Comparison of ENCODE assay signal across 8 cellular contexts in genomic region chr10:86376852-86377796, GRCh38. TPM values are rescaled to one million over a fixed set of nuclear protein-coding genes. Genes with fewer than 3 reads are reported as not detected.
DNase-seq lines count a peak whose midpoint lies in the region; TF ChIP-seq lines count a peak whose summit lies in the region.

No MANE protein-coding gene starts in this region.

- TF ChIP-seq CTCF in HEK293 (tag by site-specific recombination; IDR thresholded peaks at IDR 0.05) (peak; percentile 89), VCaP (conservative IDR thresholded peaks at IDR 0.05) (peak; percentile 99), MCF 10A (IDR thresholded peaks at IDR 0.05; ENCODE audit: unreplicated experiment) (peak; percentile 98)

- no peak overlapping the region for H3K4me3 Mint-ChIP-seq in MCF 10A (ENCODE audit: unreplicated experiment)

- H3K27me3 ChIP-seq in MG63 = no peaks in the 10 kb centered on the region

- H3K27ac Mint-ChIP-seq in MCF 10A (ENCODE audit: low read depth, unreplicated experiment) = no peak overlapping the region

- CTCF ChIA-PET in HEK293 (lab: Yijun Ruan, JAX) = interaction anchor here (0.6 to 2.6 kb wide), 8 partner anchors 8 to 1823 kb away, joined by 3 to 10 read pairs (median 4); no protein-coding TSS in a partner anchor
- CTCF ChIA-PET in MCF 10A (lab: Yijun Ruan, JAX) = interaction anchor here (0.5 to 2.4 kb wide), 31 partner anchors 8 to 1840 kb away, joined by 3 to 10 read pairs (median 3); no protein-coding TSS in a partner anchor

- peaks cover 15% of the 10 kb centered on the region for H3K27me3 Mint-ChIP-seq in MCF 10A (ENCODE audit: insufficient read depth, unreplicated experiment)

- H3K4me3 ChIP-seq in HEK293 (ENCODE audit: low read depth, low read length) = no peak overlapping the region
- no peak overlapping the region for H3K4me3 ChIP-seq in MG63

- no TSS peak for BruUV-seq in MCF 10A (replicated peaks; lab: Mats Ljungman, UMichigan)

- H3K36me3 ChIP-seq in HEK293 (ENCODE audit: control insufficient read depth in 2 of 2, insufficient read depth in 1 of 2, low read length in 2 of 2) = no peaks in the 10 kb centered on the region
- H3K36me3 ChIP-seq in MG63 = no peaks in the 10 kb centered on the region

- no peaks in the 10 kb centered on the region for H3K4me1 Mint-ChIP-seq in MCF 10A (ENCODE audit: insufficient read depth, unreplicated experiment)

- H3K27ac ChIP-seq in HEK293 (ENCODE audit: extremely low read depth, low read depth, low read length) (no peak overlapping the region; the same call in 1 of the 2 replicates), VCaP (no peak overlapping the region)

- H3K4me1 ChIP-seq in HEK293 (ENCODE audit: control insufficient read depth, insufficient read depth, low read length) = no peaks in the 10 kb centered on the region

- intact Hi-C loops in MCF 10A (cut with micrococcal nuclease) = loop anchor here (1.0 to 10.0 kb wide), 6 partner anchors 279 to 2002 kb away; no protein-coding TSS in a partner anchor

- no peaks in the 10 kb centered on the region for H3K9me3 Mint-ChIP-seq in MCF 10A (ENCODE audit: unreplicated experiment)

- POLR2A ChIA-PET in HEK293 (lab: Yijun Ruan, JAX) = no interaction called here
- POLR2A ChIA-PET in MCF 10A (lab: Yijun Ruan, JAX) = no interaction called here

- H3K36me3 Mint-ChIP-seq in MCF 10A (ENCODE audit: insufficient read depth, unreplicated experiment) = peaks cover 2% of the 10 kb centered on the region

- H3K9me3 ChIP-seq in HEK293 (ENCODE audit: control insufficient read depth, insufficient read depth, low read depth, low read length) (no peaks in the 10 kb centered on the region), MG63 (no peaks in the 10 kb centered on the region)

- DNase-seq in NCI-H187 (lab: John Stamatoyannopoulos, UW) (peak; percentile 15 to 35), NCI-H187 treated with DMSO at 0.1 percent for 48 hours (lab: John Stamatoyannopoulos, UW) (no peak), MG63 (peak; percentile 64), MCF 10A (ENCODE audit: unreplicated experiment) (peak; percentile 58), iris pigment epithelial cell (ENCODE audit: low read depth) (peak; percentile 44)
- peak; percentile 81 for DNase-seq in stimulated activated CD4-positive, alpha-beta T cell treated with anti-CD3 and anti-CD28 coated beads, Interleukin-1b, Interleukin-23, amount 100 ng/mL, for 48 hours

TF ChIP-seq in HEK293, 187 proteins besides CTCF, POLR2A, EP300 and RAD21 (continues in another document):
- TF ChIP-seq SCRT2 (tag by site-specific recombination; IDR thresholded peaks at IDR 0.05) (peak; percentile 77), ZNF561 (tag by site-specific recombination; IDR thresholded peaks at IDR 0.05; ENCODE audit: borderline replicate concordance) (peak; percentile 64; the same call in 1 of the 2 replicates), ZNF449 (tag by site-specific recombination; IDR thresholded peaks at IDR 0.05) (peak; percentile 75), SP7 (tag by site-specific recombination; IDR thresholded peaks at IDR 0.05) (0 out of 2 replicates have a peak, but pooled peaks have one; percentile 8), MYNN (tag by site-specific recombination; IDR thresholded peaks at IDR 0.05; ENCODE audit: borderline replicate concordance) (no peak), ZNF23 (tag by site-specific recombination; IDR thresholded peaks at IDR 0.05; ENCODE audit: borderline replicate concordance) (no peak), ZNF600 (tag by site-specific recombination; IDR thresholded peaks at IDR 0.05) (0 out of 2 replicates have a peak, but pooled peaks have one; percentile 27), ZNF335 (tag by site-specific recombination; conservative IDR thresholded peaks at IDR 0.05) (peak; percentile 31; the same call in 1 of the 2 replicates), ZNF654 (tag by site-specific recombination; IDR thresholded peaks at IDR 0.05; ENCODE audit: low read depth) (peak; percentile 53), ZNF677 (tag by site-specific recombination; IDR thresholded peaks at IDR 0.05) (0 out of 2 replicates have a peak, but pooled peaks have one; percentile 3), ZBTB8A (tag by site-specific recombination; IDR thresholded peaks at IDR 0.05) (peak; percentile 90), ZNF660 (tag by site-specific recombination; IDR thresholded peaks at IDR 0.05) (peak; percentile 85), ZNF837 (tag by site-specific recombination; IDR thresholded peaks at IDR 0.05) (no peak), ZNF10 (tag by site-specific recombination; IDR thresholded peaks at IDR 0.05) (0 out of 2 replicates have a peak, but pooled peaks have one; percentile 22), ZNF391 (tag by site-specific recombination; IDR thresholded peaks at IDR 0.05; ENCODE audit: borderline replicate concordance, low read depth) (no peak), ZBTB44 (tag by site-specific recombination; IDR thresholded peaks at IDR 0.05) (0 out of 2 replicates have a peak, but pooled peaks have one; percentile 39), IKZF3 (tag by site-specific recombination; IDR thresholded peaks at IDR 0.05) (0 out of 2 replicates have a peak, but pooled peaks have one; percentile 21), SCRT1 (tag by site-specific recombination; IDR thresholded peaks at IDR 0.05; ENCODE audit: borderline replicate concordance) (0 out of 2 replicates have a peak, but pooled peaks have one; percentile 22), ZSCAN30 (tag by site-specific recombination; IDR thresholded peaks at IDR 0.05) (peak; percentile 67), ZNF692 (tag by site-specific recombination; IDR thresholded peaks at IDR 0.05) (0 out of 2 replicates have a peak, but pooled peaks have one; percentile 24), ZBTB26 (tag by site-specific recombination; optimal IDR thresholded peaks at IDR 0.05) (peak; percentile 45)
- TF ChIP-seq, protein P1, sequence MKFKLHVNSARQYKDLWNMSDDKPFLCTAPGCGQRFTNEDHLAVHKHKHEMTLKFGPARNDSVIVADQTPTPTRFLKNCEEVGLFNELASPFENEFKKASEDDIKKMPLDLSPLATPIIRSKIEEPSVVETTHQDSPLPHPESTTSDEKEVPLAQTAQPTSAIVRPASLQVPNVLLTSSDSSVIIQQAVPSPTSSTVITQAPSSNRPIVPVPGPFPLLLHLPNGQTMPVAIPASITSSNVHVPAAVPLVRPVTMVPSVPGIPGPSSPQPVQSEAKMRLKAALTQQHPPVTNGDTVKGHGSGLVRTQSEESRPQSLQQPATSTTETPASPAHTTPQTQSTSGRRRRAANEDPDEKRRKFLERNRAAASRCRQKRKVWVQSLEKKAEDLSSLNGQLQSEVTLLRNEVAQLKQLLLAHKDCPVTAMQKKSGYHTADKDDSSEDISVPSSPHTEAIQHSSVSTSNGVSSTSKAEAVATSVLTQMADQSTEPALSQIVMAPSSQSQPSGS (tag by site-specific recombination; IDR thresholded peaks at IDR 0.05; ENCODE audit: low read depth) = no peak

RNA-seq across cellular contexts. Expression of gene GRID1, which starts 10.5 kb away (rescaled TPM):
- total RNA-seq in MG63 (2014; rRNA removed; shearing (Covaris generic); ENCODE audit: low replicate concordance) = 0.10 and 0.15 TPM in 2 replicates
- total RNA-seq in MCF 10A (2022) = not detected in 2 replicates
